ENCODE assay signal across 20 cellular contexts in genomic region chr7:46672861-46673260, GRCh38.
DNase-seq lines count a peak whose midpoint lies in the region; TF ChIP-seq lines count a peak whose summit lies in the region.
"Had no signal": no experiment of that assay in that cellular context is flagged by ENCODE, and none has a peak within 500 bp of the region (broad histone marks: within the 10 kb centered on the region; RNA-seq: fewer than 3 reads in every experiment).

No MANE protein-coding gene starts in this region.

- H3K4me1 ChIP-seq in GM23248 (ENCODE audit: insufficient read depth): no peaks in the 10 kb centered on the region
- no peaks in the 10 kb centered on the region for H3K4me1 ChIP-seq in adipocyte (ENCODE audit: control insufficient read depth, insufficient read depth, low read length)
- H3K4me1 ChIP-seq in uterus: no peaks in the 10 kb centered on the region
- no peaks in the 10 kb centered on the region for H3K4me1 ChIP-seq in OCI-LY7 (ENCODE audit: insufficient read depth, low read length, poor library complexity, severe bottlenecking)
- H3K4me1 ChIP-seq: BE2C had no signal

- H3K9me3 ChIP-seq in GM23248 (ENCODE audit: low read depth): no peaks in the 10 kb centered on the region
- H3K9me3 ChIP-seq in adipocyte (ENCODE audit: control insufficient read depth, low read length): no peaks in the 10 kb centered on the region
- no peaks in the 10 kb centered on the region for H3K9me3 ChIP-seq in uterus
- H3K9me3 ChIP-seq in OCI-LY7 (ENCODE audit: low read length): no peaks in the 10 kb centered on the region
- H3K9me3 ChIP-seq: BE2C had no signal

- no peak overlapping the region for H3K4me3 ChIP-seq in GM23248
- no peak overlapping the region for H3K4me3 ChIP-seq in adipocyte (ENCODE audit: low read length)
- no peak overlapping the region for H3K4me3 ChIP-seq in uterus
- H3K4me3 ChIP-seq in OCI-LY7 (ENCODE audit: low read depth, low read length, poor library complexity, severe bottlenecking): no peak overlapping the region
- H3K4me3 ChIP-seq: K562, SK-N-MC had no signal

- intact Hi-C loops in uterus (cut with DNase I; ENCODE audit: low total_unique reads) (no loop called here), OCI-LY7 (cut with micrococcal nuclease; ENCODE audit: unreplicated experiment) (no loop called here)

- H3K36me3 ChIP-seq in GM23248 (ENCODE audit: low read depth) (no peaks in the 10 kb centered on the region), adipocyte (ENCODE audit: control insufficient read depth, insufficient read depth, low read length, severe bottlenecking) (no peaks in the 10 kb centered on the region), uterus (no peaks in the 10 kb centered on the region), OCI-LY7 (ENCODE audit: insufficient read depth, low read length) (no peaks in the 10 kb centered on the region)
- H3K36me3 ChIP-seq: BE2C had no signal

- POLR2A ChIA-PET in OCI-LY7 (lab: Charles Lee): interaction anchor here (0.7 kb wide), 1 partner anchor 471 kb away, joined by 3 read pairs; no protein-coding TSS in a partner anchor

- H2AFZ ChIP-seq in GM23248: peak overlapping the region; percentile 62
- no peak overlapping the region for H2AFZ ChIP-seq in OCI-LY7 (ENCODE audit: low read length)

- H3K9ac ChIP-seq in GM23248 (no peak overlapping the region), adipocyte (ENCODE audit: low read length) (no peak overlapping the region)

- TF ChIP-seq CTCF in uterus (IDR thresholded peaks at IDR 0.05) (no peak), OCI-LY7 (conservative IDR thresholded peaks at IDR 0.05; ENCODE audit: low read length) (no peak)

- DNase-seq in GM23248 (no peak), adipocyte (ENCODE audit: low read depth) (peak; percentile 45), fibroblast of peridontal ligament (ENCODE audit: extremely low read depth) (peak; percentile 70), uterus (no peak), HCEC 1CT (no peak), OCI-LY7 (ENCODE audit: low spot score) (no peak), iPS-NIHi7 (ENCODE audit: extremely low spot score) (no peak)
- DNase-seq: BE2C, Calu3, DMS79 treated with DMSO at 0.1 percent for 48 hours, H7, Kasumi-1, NCI-H1417, NCI-H1694, NCI-H2029 treated with DMSO at 0.1 percent for 48 hours, NCI-H2227 treated with DMSO at 0.1 percent for 48 hours, NCI-H526 treated with DMSO at 0.1 percent for 48 hours, SIG-M5 had no signal

- WGBS in GM23248 (ENCODE audit: low coverage in 1 of 2, low lambda C conversion rate in 2 of 2, missing lambda C conversion rate in 2 of 2), 2 experiments: 14 to 21% methylated on average over 2 of the region's 2 CpGs

- no peak overlapping the region for H3K4me2 ChIP-seq in GM23248 (ENCODE audit: unreplicated experiment)
- no peak overlapping the region for H3K4me2 ChIP-seq in OCI-LY7 (ENCODE audit: low read length)

- no peak for TF ChIP-seq POLR2A in uterus (IDR thresholded peaks at IDR 0.05)

- H4K20me1 ChIP-seq in GM23248 (ENCODE audit: insufficient read depth) (no peaks in the 10 kb centered on the region), OCI-LY7 (ENCODE audit: insufficient read depth, low read length) (no peaks in the 10 kb centered on the region)

- H3K79me2 ChIP-seq in GM23248 (ENCODE audit: insufficient read depth) (no peaks in the 10 kb centered on the region), OCI-LY7 (ENCODE audit: insufficient read depth, low read depth, low read length) (no peaks in the 10 kb centered on the region)

- no peaks in the 10 kb centered on the region for H3K27me3 ChIP-seq in GM23248 (replicated peaks; ENCODE audit: insufficient read depth)
- H3K27me3 ChIP-seq in adipocyte (replicated peaks; ENCODE audit: control insufficient read depth, insufficient read depth, low read length): no peaks in the 10 kb centered on the region
- no peaks in the 10 kb centered on the region for H3K27me3 ChIP-seq in uterus
- H3K27me3 ChIP-seq: BE2C had no signal

- no TSS peak for BruUV-seq in OCI-LY7 (replicated peaks; lab: Mats Ljungman, UMichigan)

- no peaks in the 10 kb centered on the region for H3F3A ChIP-seq in GM23248 (ENCODE audit: insufficient read depth)

- H3K27ac ChIP-seq in GM23248 (no peak overlapping the region), uterus (peak overlapping the region; percentile 66 to 70), OCI-LY7 (ENCODE audit: low read depth, low read length, poor library complexity, severe bottlenecking) (no peak overlapping the region)
- H3K27ac ChIP-seq: SK-N-MC had no signal

- CTCF ChIA-PET in OCI-LY7 (lab: Charles Lee; ENCODE audit: unreplicated experiment): no interaction called here

- in situ Hi-C loops in GM23248 (cut with MboI): no loop called here

- H3K9me2 ChIP-seq in GM23248 (ENCODE audit: insufficient read depth) (no peaks in the 10 kb centered on the region), OCI-LY7 (ENCODE audit: insufficient read depth, low read length) (no peaks in the 10 kb centered on the region)

Comparison
In these comparisons a context has a peak if more than half of its experiments do, and no peak if none do; other contexts are left out.
1. DNase-seq: peak in adipocyte (single experiment) and fibroblast of peridontal ligament (single experiment); none in GM23248 (single experiment), uterus (0 of 2), HCEC 1CT (single experiment), OCI-LY7 (single experiment) and iPS-NIHi7 (single experiment).
2. H3K27ac ChIP-seq: peak in uterus (2 of 2); none in GM23248 (single experiment) and OCI-LY7 (single experiment).